13 cellular contexts compared by ENCODE assay signal in genomic region chr11:36312593-36312990, GRCh38. TPM values are rescaled to one million over a fixed set of nuclear protein-coding genes. Genes with fewer than 3 reads are reported as not detected.
A peak's percentile ranks its signal among the peaks of the same experiment; 100 is the strongest.
DNase-seq lines count a peak whose midpoint lies in the region; ATAC-seq and FAIRE-seq lines count a peak whose summit lies in the region.
"Had no signal": no experiment of that assay in that cellular context is flagged by ENCODE, and none has a peak within 500 bp of the region (broad histone marks: within the 10 kb centered on the region; RNA-seq: fewer than 3 reads in every experiment).

No MANE protein-coding gene starts in this region.

- H3K27ac Mint-ChIP-seq in activated T-cell treated with anti-CD3 and anti-CD28 coated beads, Interleukin-2, amount 50 U/mL, for 72 hours, result no peak overlapping the region
- H3K27ac Mint-ChIP-seq in stimulated activated naive B cell treated with anti-CD40 and anti-IgM and Interleukin-4, amounts not matched to agents 10 μg/mL and 1 μg/mL and 100 μg/mL, for 72 hours, result no peak overlapping the region
- H3K27ac Mint-ChIP-seq: activated naive CD8-positive, alpha-beta T cell treated with anti-CD3 and anti-CD28 coated beads, Interleukin-2, amount 10 ng/mL, durations not matched to agents 7 days and 5 days; nephron progenitor cell; T-helper 1 cell treated with Interleukin-12 subunit alpha and Interleukin-12 subunit beta and Interleukin-4 antibody, amounts not matched to agents 30 μg/mL and 1 μg/mL, for 36 hours had no signal

- H3K4me3 Mint-ChIP-seq in activated T-cell treated with anti-CD3 and anti-CD28 coated beads, Interleukin-2, amount 50 U/mL, for 72 hours, result peak overlapping the region; percentile 39 to 48
- no peak overlapping the region for H3K4me3 Mint-ChIP-seq in activated T-cell treated with anti-CD3 and anti-CD28 coated beads, Interleukin-2, amount 50 U/mL, for 4 hours
- H3K4me3 Mint-ChIP-seq in stimulated activated naive B cell treated with anti-CD40 and anti-IgM and Interleukin-4, amounts not matched to agents 10 μg/mL and 1 μg/mL and 100 μg/mL, for 72 hours, result no peak overlapping the region
- H3K4me3 Mint-ChIP-seq: activated naive CD8-positive, alpha-beta T cell treated with anti-CD3 and anti-CD28 coated beads, Interleukin-2, amount 10 ng/mL, durations not matched to agents 7 days and 5 days; nephron progenitor cell; T-helper 1 cell treated with Interleukin-12 subunit alpha and Interleukin-12 subunit beta and Interleukin-4 antibody, amounts not matched to agents 30 μg/mL and 1 μg/mL, for 36 hours had no signal

- ATAC-seq in activated T-cell treated with anti-CD3 and anti-CD28 coated beads, Interleukin-2, amount 50 U/mL, for 72 hours (replicated peaks in 1 of 2), result peak; percentile 78 to 90
- ATAC-seq in activated T-cell treated with anti-CD3 and anti-CD28 coated beads, Interleukin-2, amount 50 U/mL, for 4 hours, result no peak
- peak; percentile 23 for ATAC-seq in stimulated activated naive B cell treated with anti-CD40 and anti-IgM and Interleukin-4, amounts not matched to agents 10 μg/mL and 1 μg/mL and 100 μg/mL, for 72 hours (replicated peaks)
- ATAC-seq in GM21390 (IDR thresholded peaks at IDR 0.05; ENCODE audit: unreplicated experiment), result no peak
- ATAC-seq in HG03196 (IDR thresholded peaks at IDR 0.05; ENCODE audit: unreplicated experiment), result no peak

- peaks cover 63% of the 10 kb centered on the region for H3K27me3 Mint-ChIP-seq in activated T-cell treated with anti-CD3 and anti-CD28 coated beads, Interleukin-2, amount 50 U/mL, for 72 hours (ENCODE audit: low read depth)
- H3K27me3 Mint-ChIP-seq in activated T-cell treated with anti-CD3 and anti-CD28 coated beads, Interleukin-2, amount 50 U/mL, for 4 hours (ENCODE audit: low read depth), result peaks cover 28% of the 10 kb centered on the region
- peaks cover 38 to 49% of the 10 kb centered on the region in 2 donors for H3K27me3 Mint-ChIP-seq in stimulated activated naive B cell treated with anti-CD40 and anti-IgM and Interleukin-4, amounts not matched to agents 10 μg/mL and 1 μg/mL and 100 μg/mL, for 72 hours

- H3K4me1 Mint-ChIP-seq in activated T-cell treated with anti-CD3 and anti-CD28 coated beads, Interleukin-2, amount 50 U/mL, for 72 hours (ENCODE audit: low read depth), result peaks cover 22% of the 10 kb centered on the region
- no peaks in the 10 kb centered on the region for H3K4me1 Mint-ChIP-seq in activated T-cell treated with anti-CD3 and anti-CD28 coated beads, Interleukin-2, amount 50 U/mL, for 4 hours (ENCODE audit: low read depth)
- peaks cover 0 to 2% of the 10 kb centered on the region in 2 donors for H3K4me1 Mint-ChIP-seq in stimulated activated naive B cell treated with anti-CD40 and anti-IgM and Interleukin-4, amounts not matched to agents 10 μg/mL and 1 μg/mL and 100 μg/mL, for 72 hours
- H3K4me1 Mint-ChIP-seq: activated naive CD8-positive, alpha-beta T cell treated with anti-CD3 and anti-CD28 coated beads, Interleukin-2, amount 10 ng/mL, durations not matched to agents 7 days and 5 days had no signal

- peak; percentile 79 for FAIRE-seq in RCC 7860 (lab: Jason Lieb, UNC)

- no peaks in the 10 kb centered on the region for H3K9me3 Mint-ChIP-seq in activated T-cell treated with anti-CD3 and anti-CD28 coated beads, Interleukin-2, amount 50 U/mL, for 72 hours
- no peaks in the 10 kb centered on the region for H3K9me3 Mint-ChIP-seq in activated T-cell treated with anti-CD3 and anti-CD28 coated beads, Interleukin-2, amount 50 U/mL, for 4 hours
- no peaks in the 10 kb centered on the region for H3K9me3 Mint-ChIP-seq in stimulated activated naive B cell treated with anti-CD40 and anti-IgM and Interleukin-4, amounts not matched to agents 10 μg/mL and 1 μg/mL and 100 μg/mL, for 72 hours
- H3K9me3 Mint-ChIP-seq: activated naive CD8-positive, alpha-beta T cell treated with anti-CD3 and anti-CD28 coated beads, Interleukin-2, amount 10 ng/mL, durations not matched to agents 7 days and 5 days; nephron progenitor cell had no signal

- DNase-seq in activated T-cell treated with anti-CD3 and anti-CD28 coated beads, Interleukin-2, amount 50 U/mL, for 72 hours, result no peak
- no peak for DNase-seq in activated T-cell treated with anti-CD3 and anti-CD28 coated beads, Interleukin-2, amount 50 U/mL, for 4 hours
- DNase-seq in RCC 7860 (ENCODE audit: low spot score) (peak; percentile 80), fibroblast of gingiva (ENCODE audit: low read depth) (peak; percentile 17), NCI-H1436 (lab: John Stamatoyannopoulos, UW) (no peak)
- DNase-seq in stimulated activated naive B cell treated with anti-CD40 and anti-IgM and Interleukin-4, amounts not matched to agents 10 μg/mL and 1 μg/mL and 100 μg/mL, for 72 hours, result no peak
- DNase-seq: activated naive CD8-positive, alpha-beta T cell treated with anti-CD3 and anti-CD28 coated beads, Interleukin-2, amount 10 ng/mL, durations not matched to agents 7 days and 5 days; nephron progenitor cell; stimulated activated naive CD4-positive, alpha-beta T cell treated with Interleukin-2 at 50 U/mL for 16 hours had no signal

- H3K36me3 Mint-ChIP-seq in activated T-cell treated with anti-CD3 and anti-CD28 coated beads, Interleukin-2, amount 50 U/mL, for 72 hours (ENCODE audit: insufficient read depth in 2 of 2), result peaks cover 0 to 2% of the 10 kb centered on the region in 2 donors
- no peaks in the 10 kb centered on the region for H3K36me3 Mint-ChIP-seq in activated T-cell treated with anti-CD3 and anti-CD28 coated beads, Interleukin-2, amount 50 U/mL, for 4 hours (ENCODE audit: insufficient read depth)
- no peaks in the 10 kb centered on the region for H3K36me3 Mint-ChIP-seq in stimulated activated naive B cell treated with anti-CD40 and anti-IgM and Interleukin-4, amounts not matched to agents 10 μg/mL and 1 μg/mL and 100 μg/mL, for 72 hours
- H3K36me3 Mint-ChIP-seq: activated naive CD8-positive, alpha-beta T cell treated with anti-CD3 and anti-CD28 coated beads, Interleukin-2, amount 10 ng/mL, durations not matched to agents 7 days and 5 days had no signal

RNA-seq across cellular contexts. Expression of gene PRR5L, which starts 16.5 kb away (rescaled TPM):
- total RNA-seq in activated T-cell treated with anti-CD3 and anti-CD28 coated beads, Interleukin-2, amount 50 U/mL, for 72 hours, result 10 to 100 TPM; 14.2 to 14.6 TPM
- 1 to 10 TPM; 5.1 to 10.0 (median 8.5) TPM for total RNA-seq in activated T-cell treated with anti-CD3 and anti-CD28 coated beads, Interleukin-2, amount 50 U/mL, for 4 hours
- total RNA-seq: G401 had no signal

RNA-seq across cellular contexts. Expression of gene COMMD9, which starts 23.4 kb away (rescaled TPM):
- 10 to 100 TPM; 25.7 to 26.7 TPM for total RNA-seq in activated T-cell treated with anti-CD3 and anti-CD28 coated beads, Interleukin-2, amount 50 U/mL, for 72 hours
- total RNA-seq in activated T-cell treated with anti-CD3 and anti-CD28 coated beads, Interleukin-2, amount 50 U/mL, for 4 hours, result 10 to 100 TPM; 47.0 to 55.4 (median 53.1) TPM

Comparison
In these comparisons a context has a peak if more than half of its experiments do, and no peak if none do; other contexts are left out.
1. ATAC-seq: peak in activated T-cell treated with anti-CD3 and anti-CD28 coated beads, Interleukin-2, amount 50 U/mL, for 72 hours (2 of 2) and stimulated activated naive B cell treated with anti-CD40 and anti-IgM and Interleukin-4, amounts not matched to agents 10 μg/mL and 1 μg/mL and 100 μg/mL, for 72 hours (2 of 2); none in activated T-cell treated with anti-CD3 and anti-CD28 coated beads, Interleukin-2, amount 50 U/mL, for 4 hours (0 of 2), GM21390 (single experiment) and HG03196 (single experiment).
2. H3K4me3 Mint-ChIP-seq: peak in activated T-cell treated with anti-CD3 and anti-CD28 coated beads, Interleukin-2, amount 50 U/mL, for 72 hours (2 of 2); none in activated T-cell treated with anti-CD3 and anti-CD28 coated beads, Interleukin-2, amount 50 U/mL, for 4 hours (single experiment) and stimulated activated naive B cell treated with anti-CD40 and anti-IgM and Interleukin-4, amounts not matched to agents 10 μg/mL and 1 μg/mL and 100 μg/mL, for 72 hours (0 of 2).
3. DNase-seq: peak in RCC 7860 (single experiment) and fibroblast of gingiva (single experiment); none in activated T-cell treated with anti-CD3 and anti-CD28 coated beads, Interleukin-2, amount 50 U/mL, for 72 hours (0 of 2), activated T-cell treated with anti-CD3 and anti-CD28 coated beads, Interleukin-2, amount 50 U/mL, for 4 hours (single experiment), stimulated activated naive B cell treated with anti-CD40 and anti-IgM and Interleukin-4, amounts not matched to agents 10 μg/mL and 1 μg/mL and 100 μg/mL, for 72 hours (single experiment) and NCI-H1436 (single experiment).